Comparison of ENCODE assay signal across 18 cellular contexts in genomic region chr15:76332796-76333195, GRCh38. TPM values are rescaled to one million over a fixed set of nuclear protein-coding genes. Genes with fewer than 3 reads are reported as not detected.
DNase-seq lines count a peak whose midpoint lies in the region; ATAC-seq lines count a peak whose summit lies in the region.
"Had no signal": no experiment of that assay in that cellular context is flagged by ENCODE, and none has a peak within 500 bp of the region (broad histone marks: within the 10 kb centered on the region; RNA-seq: fewer than 3 reads in every experiment).

No MANE protein-coding gene starts in this region.

- H2AK5ac ChIP-seq in neuronal stem cell (ENCODE audit: low read depth, low read length): no peak overlapping the region

- peaks cover 51% of the 10 kb centered on the region for H3K27me3 Mint-ChIP-seq in activated CD8-positive, alpha-beta memory T cell treated with anti-CD3 and anti-CD28 coated beads, Interleukin-2, amount 10 ng/mL, durations not matched to agents 7 days and 5 days

- CTCF ChIA-PET in activated CD8-positive, alpha-beta memory T cell treated with anti-CD3 and anti-CD28 coated beads, Interleukin-2, amount 10 ng/mL, durations not matched to agents 7 days and 5 days (lab: Charles Lee): interaction anchor here (0.6 to 1.9 kb wide), 3 partner anchors 9 to 143 kb away, joined by 3 to 7 read pairs (median 3); no protein-coding TSS in a partner anchor

- no peak overlapping the region for H4K8ac ChIP-seq in neuronal stem cell (ENCODE audit: low read depth, low read length)

- H3K4me1 Mint-ChIP-seq in activated CD8-positive, alpha-beta memory T cell treated with anti-CD3 and anti-CD28 coated beads, Interleukin-2, amount 10 ng/mL, durations not matched to agents 7 days and 5 days: peaks cover 31% of the 10 kb centered on the region

- peaks cover 11 to 70% (median 41%) of the 10 kb centered on the region in 3 experiments for H3K27me3 ChIP-seq in neuronal stem cell (ENCODE audit: control insufficient read depth in 3 of 3, insufficient read depth in 3 of 3, low read depth in 1 of 3, low read length in 3 of 3)

- peaks cover 2% of the 10 kb centered on the region for H3K36me3 Mint-ChIP-seq in activated CD8-positive, alpha-beta memory T cell treated with anti-CD3 and anti-CD28 coated beads, Interleukin-2, amount 10 ng/mL, durations not matched to agents 7 days and 5 days
- H3K36me3 Mint-ChIP-seq: CD8-positive, alpha-beta T cell had no signal

- no peak overlapping the region for H3K18ac ChIP-seq in neuronal stem cell (ENCODE audit: low read length)

- H3K9me3 Mint-ChIP-seq in activated CD8-positive, alpha-beta memory T cell treated with anti-CD3 and anti-CD28 coated beads, Interleukin-2, amount 10 ng/mL, durations not matched to agents 7 days and 5 days (ENCODE audit: low read depth): no peaks in the 10 kb centered on the region
- H3K9me3 Mint-ChIP-seq: CD4-positive, alpha-beta T cell; CD8-positive, alpha-beta T cell had no signal

- no peak overlapping the region for H3K27ac ChIP-seq in neuronal stem cell (replicated peaks; ENCODE audit: low read length)
- H3K27ac ChIP-seq: 22Rv1; BLaER1 treated with 17β-estradiol and CSF1 and Interleukin-3, amounts not matched to agents 10 nM and 100 nM; C4-2B had no signal

- H3K4me3 ChIP-seq in neuronal stem cell (ENCODE audit: low read length in 2 of 2): no peak overlapping the region
- H3K4me3 ChIP-seq: A549; BLaER1 treated with 17β-estradiol and CSF1 and Interleukin-3, amounts not matched to agents 10 nM and 100 nM had no signal

- H3K79me1 ChIP-seq in neuronal stem cell (ENCODE audit: low read depth, low read length): peaks cover 1% of the 10 kb centered on the region

- peak; percentile 25 for DNase-seq in activated CD8-positive, alpha-beta memory T cell treated with anti-CD3 and anti-CD28 coated beads, Interleukin-2, amount 10 ng/mL, durations not matched to agents 7 days and 5 days
- DNase-seq in activated CD8-positive, alpha-beta memory T cell treated with anti-CD3 and anti-CD28 coated beads for 24 hours: no peak
- DNase-seq in ecto neural progenitor cell (ENCODE audit: low spot score) (peak; percentile 35), neuronal stem cell (ENCODE audit: low spot score) (no peak), RKO (ENCODE audit: low spot score) (no peak), NK-92 (lab: John Stamatoyannopoulos, UW; ENCODE audit: unreplicated experiment) (no peak)
- DNase-seq: AML-193; Caco-2; Calu3; CD4-positive, alpha-beta T cell; CD8-positive, alpha-beta T cell; DMS79 treated with DMSO at 0.1 percent for 48 hours; GF-D8 had no signal

- no peak overlapping the region for H3K14ac ChIP-seq in neuronal stem cell (ENCODE audit: low read length)

- peak overlapping the region; percentile 8 for H2BK15ac ChIP-seq in neuronal stem cell (ENCODE audit: low read length)

- no peak overlapping the region for H3K27ac Mint-ChIP-seq in activated CD8-positive, alpha-beta memory T cell treated with anti-CD3 and anti-CD28 coated beads, Interleukin-2, amount 10 ng/mL, durations not matched to agents 7 days and 5 days
- H3K27ac Mint-ChIP-seq: B cell; CD4-positive, alpha-beta T cell; CD8-positive, alpha-beta T cell had no signal

- no peak overlapping the region for H4K91ac ChIP-seq in neuronal stem cell (ENCODE audit: low read depth, low read length, poor library complexity)

- no peak overlapping the region for H2AFZ ChIP-seq in neuronal stem cell (ENCODE audit: low read length)

- no peak overlapping the region for H2BK5ac ChIP-seq in neuronal stem cell (ENCODE audit: low read length)

- H3K4ac ChIP-seq in neuronal stem cell (ENCODE audit: low read length): no peak overlapping the region

- peaks cover 10% of the 10 kb centered on the region in 2 donors for H3K4me1 ChIP-seq in neuronal stem cell (ENCODE audit: control insufficient read depth in 2 of 2, insufficient read depth in 1 of 2, low read depth in 1 of 2, low read length in 2 of 2)

- H3K23ac ChIP-seq in neuronal stem cell (ENCODE audit: low read depth, low read length, poor library complexity): no peak overlapping the region

- no peak overlapping the region for H3K4me2 ChIP-seq in neuronal stem cell (ENCODE audit: insufficient read depth, low read length, poor library complexity, severe bottlenecking)
- H3K4me2 ChIP-seq: BLaER1 treated with 17β-estradiol and CSF1 and Interleukin-3, amounts not matched to agents 10 nM and 100 nM had no signal

- H2BK120ac ChIP-seq in neuronal stem cell (ENCODE audit: low read depth, low read length): no peak overlapping the region

- no peak overlapping the region for H3K4me3 Mint-ChIP-seq in activated CD8-positive, alpha-beta memory T cell treated with anti-CD3 and anti-CD28 coated beads, Interleukin-2, amount 10 ng/mL, durations not matched to agents 7 days and 5 days
- H3K4me3 Mint-ChIP-seq: B cell; CD4-positive, alpha-beta T cell; CD8-positive, alpha-beta T cell had no signal

- no peak for ATAC-seq in activated CD8-positive, alpha-beta memory T cell treated with anti-CD3 and anti-CD28 coated beads, Interleukin-2, amount 10 ng/mL, durations not matched to agents 7 days and 5 days
- ATAC-seq: A549; CD8-positive, alpha-beta T cell had no signal

- no peaks in the 10 kb centered on the region for H3K36me3 ChIP-seq in neuronal stem cell (replicated peaks in 1 of 2; ENCODE audit: control insufficient read depth in 2 of 2, insufficient read depth in 2 of 2, low read length in 2 of 2)
- H3K36me3 ChIP-seq: BLaER1 treated with 17β-estradiol and CSF1 and Interleukin-3, amounts not matched to agents 10 nM and 100 nM had no signal

- H3K9ac ChIP-seq in neuronal stem cell (ENCODE audit: low read depth, low read length, poor library complexity): no peak overlapping the region
- H3K9ac ChIP-seq: BLaER1 treated with 17β-estradiol and CSF1 and Interleukin-3, amounts not matched to agents 10 nM and 100 nM had no signal

- peaks cover 0 to 7% of the 10 kb centered on the region in 2 donors for H3K9me3 ChIP-seq in neuronal stem cell (replicated peaks in 1 of 2; ENCODE audit: control insufficient read depth in 2 of 2, insufficient read depth in 1 of 2, low read depth in 1 of 2, low read length in 2 of 2)
- H3K9me3 ChIP-seq: A549, Caco-2 had no signal

- WGBS in neuronal stem cell (ENCODE audit: extremely low coverage in 2 of 2, insufficient read length in 2 of 2, insufficient replicate concordance in 1 of 2), 2 donors: no CpG with 5 or more reads among the region's 1 CpG

- no peak overlapping the region for H2BK12ac ChIP-seq in neuronal stem cell (ENCODE audit: low read length)

RNA-seq across cellular contexts. Expression of gene ISL2, which starts 3.8 kb away (rescaled TPM):
- 1 to 10 TPM; 2.4 to 3.2 TPM for total RNA-seq in activated CD8-positive, alpha-beta memory T cell treated with anti-CD3 and anti-CD28 coated beads, Interleukin-2, amount 10 ng/mL, durations not matched to agents 7 days and 5 days
- 0.13 TPM for polyA plus RNA-seq in neuronal stem cell (2013, experiment 1 of 2)
- polyA plus RNA-seq in neuronal stem cell (2013, experiment 2 of 2): 0.10 TPM
- total RNA-seq: CD4-positive, alpha-beta T cell; CD8-positive, alpha-beta T cell had no signal

RNA-seq across cellular contexts. Expression of gene ETFA, which starts 21.5 kb away (rescaled TPM):
- 100 to 1,000 TPM; 119 to 142 TPM for total RNA-seq in activated CD8-positive, alpha-beta memory T cell treated with anti-CD3 and anti-CD28 coated beads, Interleukin-2, amount 10 ng/mL, durations not matched to agents 7 days and 5 days
- 73.4 TPM for polyA plus RNA-seq in neuronal stem cell (2013, experiment 1 of 2)
- 75.7 TPM for polyA plus RNA-seq in neuronal stem cell (2013, experiment 2 of 2)

Comparison
In these comparisons a context has a peak if more than half of its experiments do, and no peak if none do; other contexts are left out.
1. DNase-seq: peak in activated CD8-positive, alpha-beta memory T cell treated with anti-CD3 and anti-CD28 coated beads, Interleukin-2, amount 10 ng/mL, durations not matched to agents 7 days and 5 days (single experiment) and ecto neural progenitor cell (single experiment); none in activated CD8-positive, alpha-beta memory T cell treated with anti-CD3 and anti-CD28 coated beads for 24 hours (single experiment), neuronal stem cell (single experiment), RKO (single experiment) and NK-92 (single experiment).